Comparison of ENCODE assay signal across 8 cellular contexts in the genomic region with DNA sequence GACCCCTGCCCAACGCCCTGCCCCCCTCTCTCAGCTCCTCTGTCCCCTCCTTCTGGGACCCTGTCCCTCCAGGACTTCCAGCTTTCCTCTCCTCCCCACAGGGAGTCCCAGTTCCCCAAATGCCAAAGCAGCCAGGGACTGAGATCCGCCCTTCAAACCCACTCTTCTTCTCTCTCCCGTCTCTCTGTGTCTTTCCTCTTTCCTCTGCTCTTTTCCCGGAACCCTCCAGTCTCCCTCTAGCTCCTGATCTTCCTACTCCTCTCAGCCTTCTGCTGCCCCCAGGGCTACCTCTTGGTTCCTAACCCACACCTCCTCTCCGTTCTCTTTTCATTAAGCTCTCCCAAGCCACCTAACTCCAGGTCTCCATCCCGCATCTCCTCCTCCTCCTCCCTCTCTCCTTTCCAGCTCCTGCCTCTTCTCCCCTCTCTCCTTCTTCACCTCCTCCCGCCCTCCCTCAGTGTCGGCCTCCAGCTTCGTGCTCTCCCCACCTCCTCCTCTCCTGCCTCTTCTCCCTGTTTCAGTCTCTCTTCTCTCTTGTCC. TPM values are rescaled to one million over a fixed set of nuclear protein-coding genes. Genes with fewer than 3 reads are reported as not detected.
DNase-seq lines count a peak whose midpoint lies in the region; ATAC-seq, FAIRE-seq and TF ChIP-seq lines count a peak whose summit lies in the region.

A gene (minus strand): TSS at position 536 of the 540 bp plus-strand sequence. CDS start 555 bp downstream, outside the sequence.

- peak within 1 kb of the TSS; percentile 86 for H3K4me2 ChIP-seq in Loucy (ENCODE audit: low read depth, low read length, poor library complexity, severe bottlenecking)
- H3K4me2 ChIP-seq in HepG2 (ENCODE audit: low read depth, low read length) = peak within 1 kb of the TSS; percentile 88

- no peaks in the 10 kb centered on the region for H3K9me2 ChIP-seq in Loucy (replicated peaks; ENCODE audit: low read depth, low read length)

- TF ChIP-seq EP300 in HepG2 (IDR thresholded peaks at IDR 0.05; ENCODE audit: low read depth in 2 of 2, low read length in 2 of 2) = no peak
- no peak for TF ChIP-seq EP300 in HepG2 (CRISPR knock-in tag; IDR thresholded peaks at IDR 0.05; ENCODE audit: borderline replicate concordance)

- intact Hi-C loops in MCF 10A (cut with micrococcal nuclease) (loop anchor here (1.0 kb wide), 4 partner anchors 30 to 197 kb away; no protein-coding TSS in a partner anchor), HepG2 (cut with micrococcal nuclease; ENCODE audit: unreplicated experiment) (loop anchor here (2.0 kb wide), 1 partner anchor 35 kb away; no protein-coding TSS in a partner anchor)

- H3K4me1 ChIP-seq in Loucy (ENCODE audit: insufficient read depth, low read length, poor library complexity, severe bottlenecking) = peaks cover 22% of the 10 kb centered on the region
- peaks cover 14% of the 10 kb centered on the region for H3K4me1 ChIP-seq in HepG2 (ENCODE audit: insufficient read depth, low read length)

- H3K4me3 ChIP-seq in Loucy (ENCODE audit: low read length, poor library complexity, severe bottlenecking) = peak within 1 kb of the TSS; percentile 79
- peak within 1 kb of the TSS; percentile 52 to 69 (median 59) for H3K4me3 ChIP-seq in HepG2 (replicated peaks in 1 of 3; ENCODE audit: insufficient read depth in 1 of 3, low read depth in 2 of 3, low read length in 3 of 3)

- ATAC-seq in HepG2 (peak; percentile 22), HG03039 (IDR thresholded peaks at IDR 0.05; ENCODE audit: unreplicated experiment) (no peak), GM21786 (IDR thresholded peaks at IDR 0.05; ENCODE audit: unreplicated experiment) (no peak), HG03442 (IDR thresholded peaks at IDR 0.05; ENCODE audit: unreplicated experiment) (no peak)

- H4K20me1 ChIP-seq in Loucy (ENCODE audit: insufficient read depth, low read length, poor library complexity, severe bottlenecking) (no peaks in the 10 kb centered on the region), HepG2 (ENCODE audit: insufficient read depth, low read length) (no peaks in the 10 kb centered on the region)

- H3K4me3 Mint-ChIP-seq in MCF 10A (ENCODE audit: unreplicated experiment) = peak within 1 kb of the TSS; percentile 73

- peak within 1 kb of the TSS; percentile 4 for H3K27ac Mint-ChIP-seq in MCF 10A (ENCODE audit: low read depth, unreplicated experiment)

- no peaks in the 10 kb centered on the region for H3K36me3 Mint-ChIP-seq in MCF 10A (ENCODE audit: insufficient read depth, unreplicated experiment)

- DNase-seq in DMS53 (lab: John Stamatoyannopoulos, UW) (peak; percentile 85), MCF 10A (ENCODE audit: unreplicated experiment) (no peak), HepG2 (ENCODE audit: low spot score) (no peak), superior temporal gyrus (ENCODE audit: extremely low spot score) (peak; percentile 55)

- H3K27me3 Mint-ChIP-seq in MCF 10A (ENCODE audit: insufficient read depth, unreplicated experiment) = peaks cover 10% of the 10 kb centered on the region

- H3K36me3 ChIP-seq in Loucy (ENCODE audit: insufficient read depth, low read length) = no peaks in the 10 kb centered on the region
- H3K36me3 ChIP-seq in HepG2 (replicated peaks in 1 of 2; ENCODE audit: control insufficient read depth in 1 of 2, insufficient read depth in 2 of 2, low read length in 2 of 2) = no peaks in the 10 kb centered on the region

- H3K4me1 Mint-ChIP-seq in MCF 10A (ENCODE audit: insufficient read depth, unreplicated experiment) = peaks cover 24% of the 10 kb centered on the region

- H3K9me3 ChIP-seq in Loucy (ENCODE audit: insufficient read depth, low read depth, low read length) (no peaks in the 10 kb centered on the region), HepG2 (ENCODE audit: low read length) (no peaks in the 10 kb centered on the region)

- no peaks in the 10 kb centered on the region for H3K27me3 ChIP-seq in Loucy (ENCODE audit: insufficient read depth, low read length, poor library complexity, severe bottlenecking)
- H3K27me3 ChIP-seq in HepG2 (ENCODE audit: control insufficient read depth in 1 of 2, insufficient read depth in 2 of 2, low read length in 2 of 2) = peaks cover 0 to 1% of the 10 kb centered on the region in 2 experiments; a peak in 2 of 5 replicates

- no peak within 1 kb of the TSS for H3K27ac ChIP-seq in HepG2 (ENCODE audit: extremely low read length, insufficient read depth, low read length)

- no peak for TF ChIP-seq RAD21 in HepG2 (CRISPR knock-in tag; IDR thresholded peaks at IDR 0.05)

- no peaks in the 10 kb centered on the region for H3K79me2 ChIP-seq in Loucy (ENCODE audit: insufficient read depth, low read length)
- no peaks in the 10 kb centered on the region for H3K79me2 ChIP-seq in HepG2 (ENCODE audit: insufficient read depth, low read length)

- H2AFZ ChIP-seq in Loucy (ENCODE audit: low read length) = peak within 1 kb of the TSS; percentile 97
- peak within 1 kb of the TSS; percentile 86 for H2AFZ ChIP-seq in HepG2 (ENCODE audit: low read length)

- BruUV-seq in MCF 10A (replicated peaks; lab: Mats Ljungman, UMichigan) (no TSS peak), HepG2 (replicated peaks; lab: Mats Ljungman, UMichigan) (no TSS peak)

- CTCF ChIA-PET in MCF 10A (lab: Yijun Ruan, JAX) = interaction anchor here (0.5 to 2.0 kb wide), 18 partner anchors 12 to 201 kb away, joined by 3 to 12 read pairs (median 4); a partner anchor contains a TSS
- CTCF ChIA-PET in HepG2 (lab: Yijun Ruan, JAX; ENCODE audit: low intra/inter-chr PET ratio, low total read pairs) = interaction anchor here (0.7 to 1.6 kb wide), 4 partner anchors 8 to 190 kb away, joined by 3 to 10 read pairs (median 5); a partner anchor contains a TSS

- POLR2A ChIA-PET in MCF 10A (lab: Yijun Ruan, JAX) (interaction anchor here (0.7 to 2.4 kb wide), 19 partner anchors 8 to 348 kb away, joined by 3 to 22 read pairs (median 4); a partner anchor contains a TSS), HepG2 (lab: Yijun Ruan, JAX) (interaction anchor here (1.2 to 3.4 kb wide), 8 partner anchors 9 to 161 kb away, joined by 3 to 16 read pairs (median 4); a partner anchor contains a TSS)

- 5% methylated on average over 8 of the region's 9 CpGs for WGBS in HepG2 (ENCODE audit: low lambda C conversion rate)

- FAIRE-seq in HepG2 (lab: Jason Lieb, UNC) = no peak

- TF ChIP-seq CTCF in Loucy (conservative IDR thresholded peaks at IDR 0.05; ENCODE audit: low read length) (no peak), MCF 10A (IDR thresholded peaks at IDR 0.05; ENCODE audit: unreplicated experiment) (no peak), HepG2 (CRISPR knock-in tag; IDR thresholded peaks at IDR 0.05) (no peak)

- TF ChIP-seq POLR2A in HepG2 (IDR thresholded peaks at IDR 0.05; ENCODE audit: insufficient read depth in 1 of 2, low read depth in 2 of 2, low read length in 2 of 2) = no peak

- H3F3A ChIP-seq in Loucy (ENCODE audit: low read depth) = no peaks in the 10 kb centered on the region

- in situ Hi-C loops in HepG2 (cut with HindIII; ENCODE audit: extremely low pct_ligation_motif_present, low pct_unique_long_range_greater_than_20kb) = loop anchor here (5.0 kb wide), 2 partner anchors 142 to 197 kb away; no protein-coding TSS in a partner anchor

- no peaks in the 10 kb centered on the region for H3K9me3 Mint-ChIP-seq in MCF 10A (ENCODE audit: unreplicated experiment)

- peak within 1 kb of the TSS; percentile 69 for H3K9ac ChIP-seq in Loucy (ENCODE audit: low read depth, low read length, poor library complexity, severe bottlenecking)
- peak within 1 kb of the TSS; percentile 52 for H3K9ac ChIP-seq in HepG2 (ENCODE audit: insufficient read depth, low read depth, low read length)

TF ChIP-seq in HepG2, 621 proteins besides CTCF, POLR2A, EP300 and RAD21 (continues in another document):
- TF ChIP-seq, protein P1, sequence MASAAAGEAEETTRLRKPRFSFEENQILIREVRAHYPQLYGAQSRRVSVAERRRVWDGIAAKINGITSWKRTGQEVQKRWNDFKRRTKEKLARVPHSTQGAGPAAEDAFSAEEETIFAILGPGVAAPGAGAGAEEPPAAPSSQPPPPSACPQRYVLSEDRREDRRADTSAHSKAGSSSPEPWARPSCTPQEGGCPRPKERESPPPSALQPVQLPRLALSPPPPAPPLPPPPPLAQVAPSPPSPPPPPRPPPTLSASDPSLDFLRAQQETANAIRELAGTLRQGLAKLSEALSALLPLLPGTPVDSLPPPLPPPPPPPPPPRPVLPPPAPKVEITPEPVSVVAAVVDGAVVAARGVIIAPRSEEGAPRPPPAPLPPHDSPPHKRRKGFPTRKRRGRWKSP (CRISPR knock-in tag; IDR thresholded peaks at IDR 0.05) = 0 out of 2 replicates have a peak, but pooled peaks have one; percentile 20

RNA-seq across cellular contexts. Expression of the gene that starts here (rescaled TPM):
- total RNA-seq in MCF 10A (2022) = 2.6 and 2.9 TPM in 2 replicates
- total RNA-seq in HepG2 (2016; rRNA removed; fragmentation: Illumina TruSeq; extraction: Trizol) = 0.24 and 0.58 TPM in 2 replicates
- total RNA-seq in HepG2 (2016; cell fraction: cytosol; rRNA removed; fragmentation: Illumina TruSeq; extraction: Trizol; ENCODE audit: low read depth) = 0.79 and 0.91 TPM in 2 replicates
- total RNA-seq in HepG2 (2016; cell fraction: insoluble cytoplasmic fraction; rRNA removed; fragmentation: Illumina TruSeq; extraction: Trizol) = 0.48 TPM in 1 of 2 replicates, not detected in the other
- total RNA-seq in HepG2 (2016; cell fraction: membrane; rRNA removed; fragmentation: Illumina TruSeq; extraction: Trizol) = 0.38 and 0.62 TPM in 2 replicates
- not detected in 2 replicates for total RNA-seq in HepG2 (2016; cell fraction: nucleus; rRNA removed; fragmentation: Illumina TruSeq; extraction: Trizol)
- polyA plus RNA-seq in HepG2 (2011; rRNA removed) = 0.41 and 1.4 TPM in 2 replicates
- 0.36 and 0.54 TPM in 2 replicates for polyA plus RNA-seq in HepG2 (2011; cell fraction: cytosol; rRNA removed)
- polyA plus RNA-seq in HepG2 (2011; cell fraction: nucleus; rRNA removed) = 0.45 and 0.48 TPM in 2 replicates
- polyA plus RNA-seq in HepG2 (2012) = 1.5 and 2.9 TPM in 2 replicates
- 0.82 and 1.7 TPM in 2 replicates for polyA plus RNA-seq in HepG2 (2016; cell fraction: cytosol; fragmentation: Illumina TruSeq; extraction: Trizol; ENCODE audit: low read depth)
- 0.37 and 0.38 TPM in 2 replicates for polyA plus RNA-seq in HepG2 (2016; cell fraction: insoluble cytoplasmic fraction; fragmentation: Illumina TruSeq; extraction: Trizol; ENCODE audit: low read depth)
- 0.62 and 2.1 TPM in 2 replicates for polyA plus RNA-seq in HepG2 (2016; cell fraction: membrane; fragmentation: Illumina TruSeq; extraction: Trizol; ENCODE audit: low read depth)
- polyA plus RNA-seq in HepG2 (2016; cell fraction: nucleus; fragmentation: Illumina TruSeq; extraction: Trizol; ENCODE audit: insufficient read depth, low read depth) = 0.72 and 1.3 TPM in 2 replicates
- polyA minus RNA-seq in HepG2 (2011; rRNA and poly(A)+ RNA removed; ENCODE audit: low replicate concordance) = 0.08 and 3.7 TPM in 2 replicates
- not detected in 2 replicates for polyA minus RNA-seq in HepG2 (2011; cell fraction: cytosol; rRNA and poly(A)+ RNA removed)
- polyA minus RNA-seq in HepG2 (2011; cell fraction: nucleus; rRNA and poly(A)+ RNA removed) = not detected in 2 replicates

Comparison
In these comparisons a context has a peak if more than half of its experiments do, and no peak if none do; other contexts are left out.
1. DNase-seq: peak in DMS53 (single experiment) and superior temporal gyrus (single experiment); none in MCF 10A (single experiment) and HepG2 (single experiment).